1 cellular context compared by ENCODE assay signal in the genomic region with DNA sequence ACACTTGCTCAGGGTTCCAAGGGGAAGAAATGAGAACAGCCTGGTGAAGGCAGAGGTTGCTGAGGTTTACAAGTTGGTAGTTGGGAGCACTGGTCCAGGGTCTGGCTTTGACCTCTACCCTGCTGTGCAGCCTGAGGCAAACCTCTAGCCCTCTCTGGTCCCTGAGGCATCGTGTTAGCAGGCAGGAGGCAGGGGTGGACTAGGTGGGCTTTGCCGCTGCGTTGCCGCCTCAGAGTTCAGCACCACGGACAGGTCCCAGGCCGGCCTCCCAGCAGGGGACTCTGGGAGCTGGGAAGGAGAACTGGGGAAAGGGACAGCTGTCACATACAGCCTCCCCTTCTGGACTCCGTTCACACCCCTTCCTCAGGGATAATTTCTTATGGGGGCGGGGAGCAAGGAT.
TF ChIP-seq lines count a peak whose summit lies in the region.

No MANE protein-coding gene starts in this region.

TF ChIP-seq in HepG2, 621 proteins besides CTCF, POLR2A, EP300 and RAD21 (continued from another document and continues in another):
- TF ChIP-seq, protein P1, sequence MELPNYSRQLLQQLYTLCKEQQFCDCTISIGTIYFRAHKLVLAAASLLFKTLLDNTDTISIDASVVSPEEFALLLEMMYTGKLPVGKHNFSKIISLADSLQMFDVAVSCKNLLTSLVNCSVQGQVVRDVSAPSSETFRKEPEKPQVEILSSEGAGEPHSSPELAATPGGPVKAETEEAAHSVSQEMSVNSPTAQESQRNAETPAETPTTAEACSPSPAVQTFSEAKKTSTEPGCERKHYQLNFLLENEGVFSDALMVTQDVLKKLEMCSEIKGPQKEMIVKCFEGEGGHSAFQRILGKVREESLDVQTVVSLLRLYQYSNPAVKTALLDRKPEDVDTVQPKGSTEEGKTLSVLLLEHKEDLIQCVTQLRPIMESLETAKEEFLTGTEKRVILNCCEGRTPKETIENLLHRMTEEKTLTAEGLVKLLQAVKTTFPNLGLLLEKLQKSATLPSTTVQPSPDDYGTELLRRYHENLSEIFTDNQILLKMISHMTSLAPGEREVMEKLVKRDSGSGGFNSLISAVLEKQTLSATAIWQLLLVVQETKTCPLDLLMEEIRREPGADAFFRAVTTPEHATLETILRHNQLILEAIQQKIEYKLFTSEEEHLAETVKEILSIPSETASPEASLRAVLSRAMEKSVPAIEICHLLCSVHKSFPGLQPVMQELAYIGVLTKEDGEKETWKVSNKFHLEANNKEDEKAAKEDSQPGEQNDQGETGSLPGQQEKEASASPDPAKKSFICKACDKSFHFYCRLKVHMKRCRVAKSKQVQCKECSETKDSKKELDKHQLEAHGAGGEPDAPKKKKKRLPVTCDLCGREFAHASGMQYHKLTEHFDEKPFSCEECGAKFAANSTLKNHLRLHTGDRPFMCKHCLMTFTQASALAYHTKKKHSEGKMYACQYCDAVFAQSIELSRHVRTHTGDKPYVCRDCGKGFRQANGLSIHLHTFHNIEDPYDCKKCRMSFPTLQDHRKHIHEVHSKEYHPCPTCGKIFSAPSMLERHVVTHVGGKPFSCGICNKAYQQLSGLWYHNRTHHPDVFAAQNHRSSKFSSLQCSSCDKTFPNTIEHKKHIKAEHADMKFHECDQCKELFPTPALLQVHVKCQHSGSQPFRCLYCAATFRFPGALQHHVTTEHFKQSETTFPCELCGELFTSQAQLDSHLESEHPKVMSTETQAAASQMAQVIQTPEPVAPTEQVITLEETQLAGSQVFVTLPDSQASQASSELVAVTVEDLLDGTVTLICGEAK (IDR thresholded peaks at IDR 0.05) = no peak
- TF ChIP-seq, protein P1 (CRISPR knock-in tag; IDR thresholded peaks at IDR 0.05) = peak; percentile 27; the same call in 1 of the 2 replicates
- TF ChIP-seq, protein P2, sequence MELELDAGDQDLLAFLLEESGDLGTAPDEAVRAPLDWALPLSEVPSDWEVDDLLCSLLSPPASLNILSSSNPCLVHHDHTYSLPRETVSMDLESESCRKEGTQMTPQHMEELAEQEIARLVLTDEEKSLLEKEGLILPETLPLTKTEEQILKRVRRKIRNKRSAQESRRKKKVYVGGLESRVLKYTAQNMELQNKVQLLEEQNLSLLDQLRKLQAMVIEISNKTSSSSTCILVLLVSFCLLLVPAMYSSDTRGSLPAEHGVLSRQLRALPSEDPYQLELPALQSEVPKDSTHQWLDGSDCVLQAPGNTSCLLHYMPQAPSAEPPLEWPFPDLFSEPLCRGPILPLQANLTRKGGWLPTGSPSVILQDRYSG (CRISPR knock-in tag; IDR thresholded peaks at IDR 0.05) = peak; percentile 86; the same call in 1 of the 2 replicates
- TF ChIP-seq AGO2 (optimal IDR thresholded peaks at IDR 0.05; ENCODE audit: low read depth, low read length) = no peak
- TF ChIP-seq KDM4B (CRISPR knock-in tag; IDR thresholded peaks at IDR 0.05) = no peak
- TF ChIP-seq JUN (CRISPR knock-in tag; IDR thresholded peaks at IDR 0.05) = no peak
- TF ChIP-seq, protein P3, sequence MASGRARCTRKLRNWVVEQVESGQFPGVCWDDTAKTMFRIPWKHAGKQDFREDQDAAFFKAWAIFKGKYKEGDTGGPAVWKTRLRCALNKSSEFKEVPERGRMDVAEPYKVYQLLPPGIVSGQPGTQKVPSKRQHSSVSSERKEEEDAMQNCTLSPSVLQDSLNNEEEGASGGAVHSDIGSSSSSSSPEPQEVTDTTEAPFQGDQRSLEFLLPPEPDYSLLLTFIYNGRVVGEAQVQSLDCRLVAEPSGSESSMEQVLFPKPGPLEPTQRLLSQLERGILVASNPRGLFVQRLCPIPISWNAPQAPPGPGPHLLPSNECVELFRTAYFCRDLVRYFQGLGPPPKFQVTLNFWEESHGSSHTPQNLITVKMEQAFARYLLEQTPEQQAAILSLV (CRISPR knock-in tag; IDR thresholded peaks at IDR 0.05; ENCODE audit: borderline replicate concordance) = no peak
- no peak for TF ChIP-seq ZNF850 (CRISPR knock-in tag; conservative IDR thresholded peaks at IDR 0.05)
- TF ChIP-seq NAIF1 (CRISPR knock-in tag; IDR thresholded peaks at IDR 0.05; ENCODE audit: borderline replicate concordance) = no peak
- TF ChIP-seq ZFP36 (IDR thresholded peaks at IDR 0.05; ENCODE audit: borderline replicate concordance, low read depth, low read length, partially characterized antibody) = no peak
- TF ChIP-seq, protein P4, sequence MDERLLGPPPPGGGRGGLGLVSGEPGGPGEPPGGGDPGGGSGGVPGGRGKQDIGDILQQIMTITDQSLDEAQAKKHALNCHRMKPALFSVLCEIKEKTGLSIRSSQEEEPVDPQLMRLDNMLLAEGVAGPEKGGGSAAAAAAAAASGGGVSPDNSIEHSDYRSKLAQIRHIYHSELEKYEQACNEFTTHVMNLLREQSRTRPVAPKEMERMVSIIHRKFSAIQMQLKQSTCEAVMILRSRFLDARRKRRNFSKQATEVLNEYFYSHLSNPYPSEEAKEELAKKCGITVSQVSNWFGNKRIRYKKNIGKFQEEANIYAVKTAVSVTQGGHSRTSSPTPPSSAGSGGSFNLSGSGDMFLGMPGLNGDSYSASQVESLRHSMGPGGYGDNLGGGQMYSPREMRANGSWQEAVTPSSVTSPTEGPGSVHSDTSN (CRISPR knock-in tag; IDR thresholded peaks at IDR 0.05) = no peak
- TF ChIP-seq, protein P5, sequence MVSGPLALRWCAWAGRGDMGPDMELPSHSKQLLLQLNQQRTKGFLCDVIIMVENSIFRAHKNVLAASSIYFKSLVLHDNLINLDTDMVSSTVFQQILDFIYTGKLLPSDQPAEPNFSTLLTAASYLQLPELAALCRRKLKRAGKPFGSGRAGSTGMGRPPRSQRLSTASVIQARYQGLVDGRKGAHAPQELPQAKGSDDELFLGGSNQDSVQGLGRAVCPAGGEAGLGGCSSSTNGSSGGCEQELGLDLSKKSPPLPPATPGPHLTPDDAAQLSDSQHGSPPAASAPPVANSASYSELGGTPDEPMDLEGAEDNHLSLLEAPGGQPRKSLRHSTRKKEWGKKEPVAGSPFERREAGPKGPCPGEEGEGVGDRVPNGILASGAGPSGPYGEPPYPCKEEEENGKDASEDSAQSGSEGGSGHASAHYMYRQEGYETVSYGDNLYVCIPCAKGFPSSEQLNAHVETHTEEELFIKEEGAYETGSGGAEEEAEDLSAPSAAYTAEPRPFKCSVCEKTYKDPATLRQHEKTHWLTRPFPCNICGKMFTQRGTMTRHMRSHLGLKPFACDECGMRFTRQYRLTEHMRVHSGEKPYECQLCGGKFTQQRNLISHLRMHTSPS (CRISPR knock-in tag; IDR thresholded peaks at IDR 0.05; ENCODE audit: low read depth) = no peak
- TF ChIP-seq SMARCC2 (IDR thresholded peaks at IDR 0.05) = no peak
- TF ChIP-seq, protein P6, sequence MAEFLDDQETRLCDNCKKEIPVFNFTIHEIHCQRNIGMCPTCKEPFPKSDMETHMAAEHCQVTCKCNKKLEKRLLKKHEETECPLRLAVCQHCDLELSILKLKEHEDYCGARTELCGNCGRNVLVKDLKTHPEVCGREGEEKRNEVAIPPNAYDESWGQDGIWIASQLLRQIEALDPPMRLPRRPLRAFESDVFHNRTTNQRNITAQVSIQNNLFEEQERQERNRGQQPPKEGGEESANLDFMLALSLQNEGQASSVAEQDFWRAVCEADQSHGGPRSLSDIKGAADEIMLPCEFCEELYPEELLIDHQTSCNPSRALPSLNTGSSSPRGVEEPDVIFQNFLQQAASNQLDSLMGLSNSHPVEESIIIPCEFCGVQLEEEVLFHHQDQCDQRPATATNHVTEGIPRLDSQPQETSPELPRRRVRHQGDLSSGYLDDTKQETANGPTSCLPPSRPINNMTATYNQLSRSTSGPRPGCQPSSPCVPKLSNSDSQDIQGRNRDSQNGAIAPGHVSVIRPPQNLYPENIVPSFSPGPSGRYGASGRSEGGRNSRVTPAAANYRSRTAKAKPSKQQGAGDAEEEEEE (CRISPR knock-in tag; IDR thresholded peaks at IDR 0.05; ENCODE audit: borderline replicate concordance) = no peak
- TF ChIP-seq EEA1 (CRISPR knock-in tag; IDR thresholded peaks at IDR 0.05; ENCODE audit: borderline replicate concordance) = no peak
- TF ChIP-seq, protein P7, sequence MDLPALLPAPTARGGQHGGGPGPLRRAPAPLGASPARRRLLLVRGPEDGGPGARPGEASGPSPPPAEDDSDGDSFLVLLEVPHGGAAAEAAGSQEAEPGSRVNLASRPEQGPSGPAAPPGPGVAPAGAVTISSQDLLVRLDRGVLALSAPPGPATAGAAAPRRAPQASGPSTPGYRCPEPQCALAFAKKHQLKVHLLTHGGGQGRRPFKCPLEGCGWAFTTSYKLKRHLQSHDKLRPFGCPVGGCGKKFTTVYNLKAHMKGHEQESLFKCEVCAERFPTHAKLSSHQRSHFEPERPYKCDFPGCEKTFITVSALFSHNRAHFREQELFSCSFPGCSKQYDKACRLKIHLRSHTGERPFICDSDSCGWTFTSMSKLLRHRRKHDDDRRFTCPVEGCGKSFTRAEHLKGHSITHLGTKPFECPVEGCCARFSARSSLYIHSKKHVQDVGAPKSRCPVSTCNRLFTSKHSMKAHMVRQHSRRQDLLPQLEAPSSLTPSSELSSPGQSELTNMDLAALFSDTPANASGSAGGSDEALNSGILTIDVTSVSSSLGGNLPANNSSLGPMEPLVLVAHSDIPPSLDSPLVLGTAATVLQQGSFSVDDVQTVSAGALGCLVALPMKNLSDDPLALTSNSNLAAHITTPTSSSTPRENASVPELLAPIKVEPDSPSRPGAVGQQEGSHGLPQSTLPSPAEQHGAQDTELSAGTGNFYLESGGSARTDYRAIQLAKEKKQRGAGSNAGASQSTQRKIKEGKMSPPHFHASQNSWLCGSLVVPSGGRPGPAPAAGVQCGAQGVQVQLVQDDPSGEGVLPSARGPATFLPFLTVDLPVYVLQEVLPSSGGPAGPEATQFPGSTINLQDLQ (CRISPR knock-in tag; IDR thresholded peaks at IDR 0.05) = no peak
- TF ChIP-seq MXI1 (IDR thresholded peaks at IDR 0.05; ENCODE audit: borderline replicate concordance, low read depth, low read length) = no peak
- TF ChIP-seq SIX1 (CRISPR knock-in tag; IDR thresholded peaks at IDR 0.05; ENCODE audit: borderline replicate concordance) = no peak
- TF ChIP-seq ZNF674 (CRISPR knock-in tag; IDR thresholded peaks at IDR 0.05; ENCODE audit: low read depth) = no peak
- no peak for TF ChIP-seq TBP (CRISPR knock-in tag; IDR thresholded peaks at IDR 0.05)
- no peak for TF ChIP-seq ZNF296 (CRISPR knock-in tag; conservative IDR thresholded peaks at IDR 0.05)
- peak; percentile 68 for TF ChIP-seq RXRB (CRISPR knock-in tag; IDR thresholded peaks at IDR 0.05; ENCODE audit: borderline replicate concordance)
- TF ChIP-seq ZNF484 (CRISPR knock-in tag; IDR thresholded peaks at IDR 0.05; ENCODE audit: borderline replicate concordance, low read depth) = no peak
- TF ChIP-seq, protein P8, sequence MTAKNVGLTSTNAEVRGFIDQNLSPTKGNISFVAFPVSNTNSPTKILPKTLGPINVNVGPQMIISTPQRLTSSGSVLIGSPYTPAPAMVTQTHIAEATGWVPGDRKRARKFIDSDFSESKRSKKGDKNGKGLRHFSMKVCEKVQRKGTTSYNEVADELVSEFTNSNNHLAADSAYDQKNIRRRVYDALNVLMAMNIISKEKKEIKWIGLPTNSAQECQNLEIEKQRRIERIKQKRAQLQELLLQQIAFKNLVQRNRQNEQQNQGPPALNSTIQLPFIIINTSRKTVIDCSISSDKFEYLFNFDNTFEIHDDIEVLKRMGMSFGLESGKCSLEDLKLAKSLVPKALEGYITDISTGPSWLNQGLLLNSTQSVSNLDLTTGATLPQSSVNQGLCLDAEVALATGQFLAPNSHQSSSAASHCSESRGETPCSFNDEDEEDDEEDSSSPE (CRISPR knock-in tag; IDR thresholded peaks at IDR 0.05) = no peak
- TF ChIP-seq, protein P9, sequence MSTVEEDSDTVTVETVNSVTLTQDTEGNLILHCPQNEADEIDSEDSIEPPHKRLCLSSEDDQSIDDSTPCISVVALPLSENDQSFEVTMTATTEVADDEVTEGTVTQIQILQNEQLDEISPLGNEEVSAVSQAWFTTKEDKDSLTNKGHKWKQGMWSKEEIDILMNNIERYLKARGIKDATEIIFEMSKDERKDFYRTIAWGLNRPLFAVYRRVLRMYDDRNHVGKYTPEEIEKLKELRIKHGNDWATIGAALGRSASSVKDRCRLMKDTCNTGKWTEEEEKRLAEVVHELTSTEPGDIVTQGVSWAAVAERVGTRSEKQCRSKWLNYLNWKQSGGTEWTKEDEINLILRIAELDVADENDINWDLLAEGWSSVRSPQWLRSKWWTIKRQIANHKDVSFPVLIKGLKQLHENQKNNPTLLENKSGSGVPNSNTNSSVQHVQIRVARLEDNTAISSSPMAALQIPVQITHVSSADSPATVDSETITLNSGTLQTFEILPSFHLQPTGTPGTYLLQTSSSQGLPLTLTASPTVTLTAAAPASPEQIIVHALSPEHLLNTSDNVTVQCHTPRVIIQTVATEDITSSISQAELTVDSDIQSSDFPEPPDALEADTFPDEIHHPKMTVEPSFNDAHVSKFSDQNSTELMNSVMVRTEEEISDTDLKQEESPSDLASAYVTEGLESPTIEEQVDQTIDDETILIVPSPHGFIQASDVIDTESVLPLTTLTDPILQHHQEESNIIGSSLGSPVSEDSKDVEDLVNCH (CRISPR knock-in tag; IDR thresholded peaks at IDR 0.05) = no peak
- no peak for TF ChIP-seq SOX13 (IDR thresholded peaks at IDR 0.05)
- TF ChIP-seq SOX13 (CRISPR knock-in tag; conservative IDR thresholded peaks at IDR 0.05 in 1 of 2, IDR thresholded peaks at IDR 0.05 in 1 of 2) = peak in 1 of 2 experiments; percentile 41; a peak in 1 of 4 replicates
- TF ChIP-seq NFATC3 (CRISPR knock-in tag; IDR thresholded peaks at IDR 0.05) = no peak
- no peak for TF ChIP-seq MTF2 (CRISPR knock-in tag; IDR thresholded peaks at IDR 0.05; ENCODE audit: borderline replicate concordance)
- TF ChIP-seq ARID2 (CRISPR knock-in tag; IDR thresholded peaks at IDR 0.05; ENCODE audit: borderline replicate concordance) = no peak
- no peak for TF ChIP-seq CHD4 (IDR thresholded peaks at IDR 0.05; ENCODE audit: borderline replicate concordance, low read length)
